6 cellular contexts compared by ENCODE assay signal in genomic region chr14:102134719-102135118, GRCh38. TPM values are rescaled to one million over a fixed set of nuclear protein-coding genes. Genes with fewer than 3 reads are reported as not detected.
DNase-seq lines count a peak whose midpoint lies in the region; ATAC-seq and TF ChIP-seq lines count a peak whose summit lies in the region.
"Not testable (repeated sequence)": the region's sequence is repeated elsewhere in the genome, so short reads cannot be mapped to it uniquely, and the experiment has no call there.

No MANE protein-coding gene starts in this region.

- not testable (repeated sequence) for ATAC-seq in GM23338, WTC11

- not testable (repeated sequence) for H3K9me3 ChIP-seq in endodermal cell (ENCODE audit: control insufficient read depth, low read length)

- not testable (repeated sequence) for H4K20me1 ChIP-seq in GM23338 (replicated peaks; ENCODE audit: insufficient read depth)

- H3K36me3 Mint-ChIP-seq in GM23338 (ENCODE audit: low read depth): peaks cover 31% of the 10 kb centered on the region
- peaks cover 16% of the 10 kb centered on the region for H3K36me3 Mint-ChIP-seq in WTC11
- peaks cover 38% of the 10 kb centered on the region for H3K36me3 Mint-ChIP-seq in endodermal cell (ENCODE audit: low read depth)
- peaks cover 22% of the 10 kb centered on the region for H3K36me3 Mint-ChIP-seq in nephron progenitor cell (ENCODE audit: low read depth)
- not testable (repeated sequence) for H3K36me3 Mint-ChIP-seq in progenitor cell of endocrine pancreas (ENCODE audit: insufficient read depth)

- WGBS in endodermal cell (ENCODE audit: insufficient coverage in 1 of 2, insufficient read length in 1 of 2), 2 experiments: 91 to 95% methylated on average over 8 to 9 of the region's 10 CpGs

- H3K27me3 Mint-ChIP-seq in GM23338 (ENCODE audit: insufficient read depth, low read depth, poor library complexity); WTC11 (ENCODE audit: low read depth); endodermal cell (ENCODE audit: insufficient read depth); nephron progenitor cell (ENCODE audit: low read depth, poor library complexity); progenitor cell of endocrine pancreas: not testable (repeated sequence)

- not testable (repeated sequence) for DNase-seq in GM23338 (ENCODE audit: low spot score); WTC11 (ENCODE audit: low spot score); endodermal cell; nephron progenitor cell; progenitor cell of endocrine pancreas (ENCODE audit: low spot score, unreplicated experiment)
- DNase-seq in left kidney (ENCODE audit: low read depth, low spot score): peak; percentile 26

- POLR2A ChIA-PET in WTC11 (lab: Charles Lee): interaction anchor here (0.6 kb wide), 1 partner anchor 182 kb away, joined by 3 read pairs; no protein-coding TSS in a partner anchor

- H3K9me2 ChIP-seq in GM23338 (ENCODE audit: insufficient read depth): not testable (repeated sequence)

- H3K4me3 Mint-ChIP-seq in GM23338; WTC11; endodermal cell; nephron progenitor cell; progenitor cell of endocrine pancreas (ENCODE audit: low read depth): not testable (repeated sequence)

- H3F3A ChIP-seq in GM23338 (replicated peaks; ENCODE audit: low read depth): not testable (repeated sequence)

- H3K4me3 ChIP-seq in GM23338; endodermal cell (ENCODE audit: low read length): not testable (repeated sequence)

- peaks cover 25% of the 10 kb centered on the region for H3K79me2 ChIP-seq in GM23338 (replicated peaks; ENCODE audit: insufficient read depth)

- not testable (repeated sequence) for H3K36me3 ChIP-seq in GM23338 (ENCODE audit: insufficient read depth); endodermal cell (ENCODE audit: control insufficient read depth, insufficient read depth, low read length)

- CTCF ChIA-PET in WTC11 (lab: Charles Lee): interaction anchor here (0.7 kb wide), 1 partner anchor 38 kb away, joined by 3 read pairs; no protein-coding TSS in a partner anchor

- H3K9ac ChIP-seq in endodermal cell (ENCODE audit: extremely low read depth, low read length, poor library complexity, severe bottlenecking): not testable (repeated sequence)

- not testable (repeated sequence) for TF ChIP-seq CTCF in GM23338 (conservative IDR thresholded peaks at IDR 0.05; ENCODE audit: low read depth in 2 of 2); WTC11 (IDR thresholded peaks at IDR 0.05); endodermal cell (conservative IDR thresholded peaks at IDR 0.05); nephron progenitor cell (IDR thresholded peaks at IDR 0.05); progenitor cell of endocrine pancreas (IDR thresholded peaks at IDR 0.05; ENCODE audit: unreplicated experiment)

- H3K9me3 Mint-ChIP-seq in GM23338; WTC11; endodermal cell; nephron progenitor cell; progenitor cell of endocrine pancreas (ENCODE audit: low read depth): not testable (repeated sequence)

- H3K4me1 Mint-ChIP-seq in GM23338; WTC11; endodermal cell; progenitor cell of endocrine pancreas (ENCODE audit: low read depth): not testable (repeated sequence)
- peaks cover 20% of the 10 kb centered on the region for H3K4me1 Mint-ChIP-seq in nephron progenitor cell

- not testable (repeated sequence) for H3K4me2 ChIP-seq in GM23338

- H3K27ac Mint-ChIP-seq in GM23338 (peak overlapping the region; percentile 69), WTC11 (peak overlapping the region; percentile 83), endodermal cell (peak overlapping the region; percentile 64), nephron progenitor cell (peak overlapping the region; percentile 90), progenitor cell of endocrine pancreas (peak overlapping the region; percentile 42)

- not testable (repeated sequence) for H2AFZ ChIP-seq in GM23338

- not testable (repeated sequence) for H3K27me3 ChIP-seq in GM23338 (ENCODE audit: insufficient read depth); endodermal cell (ENCODE audit: control insufficient read depth, insufficient read depth, low read length, poor library complexity, severe bottlenecking)

- not testable (repeated sequence) for H3K27ac ChIP-seq in GM23338 (ENCODE audit: low read depth); endodermal cell (ENCODE audit: low read depth, low read length)

- H3K4me1 ChIP-seq in GM23338 (ENCODE audit: insufficient read depth); endodermal cell (ENCODE audit: control insufficient read depth, insufficient read depth, low read length): not testable (repeated sequence)

TF ChIP-seq in WTC11, 78 proteins besides CTCF, POLR2A, EP300 and RAD21:
- peak; percentile 31; the same call in 1 of the 2 replicates for TF ChIP-seq NFYB (CRISPR knock-in tag; conservative IDR thresholded peaks at IDR 0.05; ENCODE audit: low read depth)
TF ChIP-seq in WTC11: peak in this region for 1; not testable (repeated sequence) for 77.

RNA-seq across cellular contexts. Expression of gene WDR20, which starts 5.0 kb away (rescaled TPM):
- total RNA-seq in GM23338 (2014; rRNA removed; shearing (Covaris generic)): 21.0 and 24.6 TPM in 2 replicates
- polyA plus RNA-seq in GM23338 (2016; fragmentation: Nextera tagmentation; extraction: Ambion mirVana): 17.0 and 17.9 TPM in 2 replicates
- total RNA-seq in WTC11 (2021) (25.6 to 27.5 TPM (median 25.9 TPM) in 3 replicates), endodermal cell (10 to 100 TPM; 33.8 to 37.6 TPM), progenitor cell of endocrine pancreas (34.6 and 34.9 TPM in 2 replicates)
- 18.5 TPM for polyA plus RNA-seq in endodermal cell (2013, experiment 1 of 2)
- polyA plus RNA-seq in endodermal cell (2013, experiment 2 of 2): 15.9 TPM

RNA-seq across cellular contexts. Expression of gene HSP90AA1, which starts 47.9 kb away (rescaled TPM):
- 1,401 and 1,576 TPM in 2 replicates for total RNA-seq in GM23338 (2014; rRNA removed; shearing (Covaris generic))
- 1,677 and 2,107 TPM in 2 replicates for polyA plus RNA-seq in GM23338 (2016; fragmentation: Nextera tagmentation; extraction: Ambion mirVana)
- total RNA-seq in WTC11 (2021) (808 to 842 TPM (median 832 TPM) in 3 replicates), endodermal cell (100 to 1,000 TPM; 696 to 821 TPM), progenitor cell of endocrine pancreas (796 and 811 TPM in 2 replicates)
- 830 TPM for polyA plus RNA-seq in endodermal cell (2013, experiment 1 of 2)
- polyA plus RNA-seq in endodermal cell (2013, experiment 2 of 2): 855 TPM
